21 cellular contexts compared by ENCODE assay signal in genomic region chr7:50421043-50421442, GRCh38.
"Had no signal": no experiment of that assay in that cellular context is flagged by ENCODE, and none has a peak within 500 bp of the region (broad histone marks: within the 10 kb centered on the region; RNA-seq: fewer than 3 reads in every experiment).

No MANE protein-coding gene starts in this region.

- H3K9me3 ChIP-seq: SK-N-SH had no signal

- DNase-seq: KBM-7, MV-4-11, NCI-H1048, NCI-H1105, NCI-H1417 treated with DMSO at 0.1 percent for 48 hours, NCI-H146, NCI-H1694 treated with DMSO at 0.1 percent for 48 hours, NCI-H1930, NCI-H2081, NCI-H2107, NCI-H2227 treated with DMSO at 0.1 percent for 48 hours, NCI-H524, NCI-H526 treated with DMSO at 0.1 percent for 48 hours, NCI-H748 treated with DMSO at 0.1 percent for 48 hours, PC-3, SHP77, SK-N-SH, SW 1271 had no signal

- H3K27ac ChIP-seq: HL-60, RWPE1 had no signal

- ATAC-seq: Panc1, PC-3 had no signal

- H3K9ac ChIP-seq: SK-N-SH had no signal
